In genomic region chr1:32138965-32139364, GRCh38 we compare ENCODE assay signal across 12 cellular contexts. TPM values are rescaled to one million over a fixed set of nuclear protein-coding genes. Genes with fewer than 3 reads are reported as not detected.
DNase-seq lines count a peak whose midpoint lies in the region; ATAC-seq and TF ChIP-seq lines count a peak whose summit lies in the region.
"Had no signal": no experiment of that assay in that cellular context is flagged by ENCODE, and none has a peak within 500 bp of the region (broad histone marks: within the 10 kb centered on the region; RNA-seq: fewer than 3 reads in every experiment).

No MANE protein-coding gene starts in this region.

- H3K79me2 ChIP-seq in GM23338 (replicated peaks; ENCODE audit: insufficient read depth) = peaks cover 93% of the 10 kb centered on the region
- peaks cover 88% of the 10 kb centered on the region for H3K79me2 ChIP-seq in PC-3 (ENCODE audit: low read length)

- H3K27me3 Mint-ChIP-seq in GM23338 (ENCODE audit: insufficient read depth, low read depth, poor library complexity) (peaks cover 4% of the 10 kb centered on the region), osteocyte (ENCODE audit: unreplicated experiment) (no peaks in the 10 kb centered on the region)
- no peaks in the 10 kb centered on the region for H3K27me3 Mint-ChIP-seq in central memory CD8-positive, alpha-beta T cell
- H3K27me3 Mint-ChIP-seq in effector memory CD8-positive, alpha-beta T cell = no peaks in the 10 kb centered on the region
- H3K27me3 Mint-ChIP-seq: activated CD4-positive, alpha-beta T cell treated with anti-CD3 and anti-CD28 coated beads, Interleukin-2, amount 10 ng/mL, durations not matched to agents 7 days and 5 days had no signal

- H3K4me1 ChIP-seq in GM23338 (ENCODE audit: insufficient read depth) (no peaks in the 10 kb centered on the region), PC-3 (ENCODE audit: insufficient read depth, low read length) (peaks cover 39% of the 10 kb centered on the region)

- H3F3A ChIP-seq in GM23338 (replicated peaks; ENCODE audit: low read depth) (0 out of 2 replicates have a peak, but pooled peaks cover 6% of the 10 kb centered on the region), PC-3 (ENCODE audit: low read length, unreplicated experiment) (peaks cover 6% of the 10 kb centered on the region)

- ATAC-seq in GM23338 (no peak), PC-3 (peak; percentile 83), left cardiac atrium (no peak)
- ATAC-seq in central memory CD8-positive, alpha-beta T cell (replicated peaks; ENCODE audit: extremely low read depth, poor library complexity, severe bottlenecking) = no peak
- no peak for ATAC-seq in effector memory CD8-positive, alpha-beta T cell (replicated peaks)
- ATAC-seq: left lobe of liver had no signal

- H3K36me3 Mint-ChIP-seq in GM23338 (ENCODE audit: low read depth) = no peaks in the 10 kb centered on the region; the same call in 2 of the 3 replicates
- H3K36me3 Mint-ChIP-seq in central memory CD8-positive, alpha-beta T cell (ENCODE audit: insufficient read depth) = peaks cover 22% of the 10 kb centered on the region
- peaks cover 3% of the 10 kb centered on the region for H3K36me3 Mint-ChIP-seq in osteocyte (ENCODE audit: unreplicated experiment)
- H3K36me3 Mint-ChIP-seq in effector memory CD8-positive, alpha-beta T cell (ENCODE audit: insufficient read depth) = peaks cover 28% of the 10 kb centered on the region

- H3K27ac Mint-ChIP-seq in GM23338 (no peak overlapping the region), osteocyte (ENCODE audit: unreplicated experiment) (peak overlapping the region; percentile 75)
- peak overlapping the region; percentile 15 for H3K27ac Mint-ChIP-seq in central memory CD8-positive, alpha-beta T cell (ENCODE audit: low read depth)
- H3K27ac Mint-ChIP-seq in effector memory CD8-positive, alpha-beta T cell = peak overlapping the region in 1 of 2 donors; percentile 66
- H3K27ac Mint-ChIP-seq: activated CD4-positive, alpha-beta T cell treated with anti-CD3 and anti-CD28 coated beads, Interleukin-2, amount 10 ng/mL, durations not matched to agents 7 days and 5 days had no signal

- TF ChIP-seq CTCF in GM23338 (conservative IDR thresholded peaks at IDR 0.05; ENCODE audit: low read depth in 2 of 2) (no peak), PC-3 (conservative IDR thresholded peaks at IDR 0.05; ENCODE audit: low read depth, low read length) (no peak), osteocyte (IDR thresholded peaks at IDR 0.05) (no peak)

- H2AFZ ChIP-seq in GM23338 = no peak overlapping the region
- no peak overlapping the region for H2AFZ ChIP-seq in PC-3 (ENCODE audit: low read length)

- no peak overlapping the region for H3K9ac ChIP-seq in PC-3 (ENCODE audit: low read length)

- H3K27me3 ChIP-seq in GM23338 (ENCODE audit: insufficient read depth) (no peaks in the 10 kb centered on the region), PC-3 (ENCODE audit: low read length) (no peaks in the 10 kb centered on the region)
- H3K27me3 ChIP-seq: esophagus muscularis mucosa had no signal

- no peaks in the 10 kb centered on the region for H3K9me3 ChIP-seq in PC-3 (ENCODE audit: low read length)
- H3K9me3 ChIP-seq: esophagus muscularis mucosa had no signal

- H3K4me2 ChIP-seq in GM23338 = no peak overlapping the region
- H3K4me2 ChIP-seq in PC-3 (ENCODE audit: low read length) = peak overlapping the region; percentile 63

- no peak overlapping the region for H3K4me3 ChIP-seq in GM23338
- peak overlapping the region; percentile 36; the same call in 1 of the 2 replicates for H3K4me3 ChIP-seq in PC-3 (ENCODE audit: low read length)
- H3K4me3 ChIP-seq: esophagus muscularis mucosa had no signal

- H3K4me3 Mint-ChIP-seq in GM23338 = no peak overlapping the region
- H3K4me3 Mint-ChIP-seq in central memory CD8-positive, alpha-beta T cell = no peak overlapping the region
- no peak overlapping the region for H3K4me3 Mint-ChIP-seq in osteocyte (ENCODE audit: unreplicated experiment)
- no peak overlapping the region for H3K4me3 Mint-ChIP-seq in effector memory CD8-positive, alpha-beta T cell
- H3K4me3 Mint-ChIP-seq: activated CD4-positive, alpha-beta T cell treated with anti-CD3 and anti-CD28 coated beads, Interleukin-2, amount 10 ng/mL, durations not matched to agents 7 days and 5 days had no signal

- DNase-seq in GM23338 (ENCODE audit: low spot score) = no peak
- peak; percentile 91 for DNase-seq in PC-3
- no peak for DNase-seq in central memory CD8-positive, alpha-beta T cell (ENCODE audit: low spot score in 2 of 2)
- DNase-seq in osteocyte (ENCODE audit: extremely low spot score, unreplicated experiment) = no peak
- DNase-seq in effector memory CD8-positive, alpha-beta T cell = no peak
- no peak for DNase-seq in islet precursor cell
- no peak for DNase-seq in left cardiac atrium
- DNase-seq: activated CD4-positive, alpha-beta T cell treated with anti-CD3 and anti-CD28 coated beads, Interleukin-2, amount 10 ng/mL, durations not matched to agents 7 days and 5 days; amniotic stem cell had no signal

- CTCF ChIA-PET in PC-3 (lab: Charles Lee) = no interaction called here

- POLR2A ChIA-PET in PC-3 (lab: Charles Lee; ENCODE audit: unreplicated experiment) = interaction anchor here (0.6 kb wide), 2 partner anchors 15 to 201 kb away, joined by 3 to 4 read pairs; partner anchors contain the start of gene PTP4A2

- H3K36me3 ChIP-seq in GM23338 (ENCODE audit: insufficient read depth) (no peaks in the 10 kb centered on the region), PC-3 (ENCODE audit: low read depth, low read length) (no peaks in the 10 kb centered on the region)
- H3K36me3 ChIP-seq: esophagus muscularis mucosa had no signal

- 0 out of 2 replicates have a peak overlapping the region, but pooled peaks have one; percentile 12 for H3K27ac ChIP-seq in GM23338 (ENCODE audit: low read depth)
- peak overlapping the region; percentile 66 for H3K27ac ChIP-seq in PC-3 (ENCODE audit: low read length)
- H3K27ac ChIP-seq: esophagus muscularis mucosa, HL-60 had no signal

- no TSS peak for BruUV-seq in PC-3 (replicated peaks; lab: Mats Ljungman, UMichigan)

- H4K20me1 ChIP-seq in GM23338 (replicated peaks; ENCODE audit: insufficient read depth) (peaks cover 57% of the 10 kb centered on the region), PC-3 (ENCODE audit: low read length) (peaks cover 15% of the 10 kb centered on the region)

- H3K9me3 Mint-ChIP-seq in GM23338 (no peaks in the 10 kb centered on the region), osteocyte (ENCODE audit: unreplicated experiment) (no peaks in the 10 kb centered on the region)
- H3K9me3 Mint-ChIP-seq in central memory CD8-positive, alpha-beta T cell = no peaks in the 10 kb centered on the region
- no peaks in the 10 kb centered on the region for H3K9me3 Mint-ChIP-seq in effector memory CD8-positive, alpha-beta T cell

- H3K4me1 Mint-ChIP-seq in GM23338 = peaks cover 7% of the 10 kb centered on the region; the same call in 1 of the 3 replicates
- peaks cover 56% of the 10 kb centered on the region for H3K4me1 Mint-ChIP-seq in central memory CD8-positive, alpha-beta T cell
- H3K4me1 Mint-ChIP-seq in osteocyte (ENCODE audit: unreplicated experiment) = peaks cover 36% of the 10 kb centered on the region
- peaks cover 30 to 63% of the 10 kb centered on the region in 2 donors for H3K4me1 Mint-ChIP-seq in effector memory CD8-positive, alpha-beta T cell (ENCODE audit: low read depth in 2 of 2)

- intact Hi-C loops in PC-3 (cut with micrococcal nuclease) (no loop called here), left cardiac atrium (cut with DNase I) (no loop called here)

- H3K9me2 ChIP-seq in GM23338 (ENCODE audit: insufficient read depth) (no peaks in the 10 kb centered on the region), PC-3 (replicated peaks; ENCODE audit: low read length) (no peaks in the 10 kb centered on the region)

TF ChIP-seq in GM23338, 12 proteins besides CTCF, POLR2A, EP300 and RAD21 (continues in another document):
- TF ChIP-seq ZNF331 (CRISPR knock-in tag; IDR thresholded peaks at IDR 0.05; ENCODE audit: low read depth) = no peak
- TF ChIP-seq JUNB (IDR thresholded peaks at IDR 0.05; ENCODE audit: unreplicated experiment) = no peak
- TF ChIP-seq STAT1 (IDR thresholded peaks at IDR 0.05; ENCODE audit: unreplicated experiment) = no peak
- no peak for TF ChIP-seq EZH2 (IDR thresholded peaks at IDR 0.05; ENCODE audit: low read depth, unreplicated experiment)
- TF ChIP-seq ZNF114 (CRISPR knock-in tag; IDR thresholded peaks at IDR 0.05) = no peak

RNA-seq across cellular contexts. Expression of gene KPNA6, which starts 31.1 kb away (rescaled TPM):
- total RNA-seq in GM23338 (2014; rRNA removed; shearing (Covaris generic)) = 69.7 and 72.2 TPM in 2 replicates
- polyA plus RNA-seq in GM23338 (2016; fragmentation: Nextera tagmentation; extraction: Ambion mirVana) = 27.5 and 28.6 TPM in 2 replicates
- total RNA-seq in PC-3 (2014; rRNA removed) (45.7 and 45.8 TPM in 2 replicates), osteocyte (75.3 and 78.2 TPM in 2 replicates), left cardiac atrium (10 to 100 TPM; 59.3 to 73.3 TPM)

RNA-seq across cellular contexts. Expression of gene TXLNA, which starts 40.5 kb away (rescaled TPM):
- total RNA-seq in GM23338 (2014; rRNA removed; shearing (Covaris generic)) = 45.2 and 52.1 TPM in 2 replicates
- 13.2 and 15.2 TPM in 2 replicates for polyA plus RNA-seq in GM23338 (2016; fragmentation: Nextera tagmentation; extraction: Ambion mirVana)
- 64.2 and 79.0 TPM in 2 replicates for total RNA-seq in PC-3 (2014; rRNA removed)
- total RNA-seq in osteocyte = 77.3 and 77.8 TPM in 2 replicates
- 10 to 100 TPM; 20.3 to 35.6 TPM for total RNA-seq in left cardiac atrium
